ENCODE assay signal across 11 cellular contexts in genomic region chr13:113495494-113496251, GRCh38. TPM values are rescaled to one million over a fixed set of nuclear protein-coding genes. Genes with fewer than 3 reads are reported as not detected.
DNase-seq lines count a peak whose midpoint lies in the region; ATAC-seq and TF ChIP-seq lines count a peak whose summit lies in the region.
"Had no signal": no experiment of that assay in that cellular context is flagged by ENCODE, and none has a peak within 500 bp of the region (broad histone marks: within the 10 kb centered on the region; RNA-seq: fewer than 3 reads in every experiment).

No MANE protein-coding gene starts in this region.

- POLR2A ChIA-PET in SK-N-SH (lab: Yijun Ruan, JAX) = no interaction called here

- no peak for TF ChIP-seq POLR2A in ovary (IDR thresholded peaks at IDR 0.05)

- no peaks in the 10 kb centered on the region for H3K27me3 Mint-ChIP-seq in GM23338 (ENCODE audit: insufficient read depth, low read depth, poor library complexity)

- H3K9ac ChIP-seq in SK-N-SH = no peak overlapping the region

- TF ChIP-seq CTCF in GM23338 (conservative IDR thresholded peaks at IDR 0.05; ENCODE audit: low read depth in 2 of 2) = no peak
- TF ChIP-seq CTCF in fibroblast of the aortic adventitia (IDR thresholded peaks at IDR 0.05; ENCODE audit: insufficient read depth, low read length) = no peak
- TF ChIP-seq CTCF in ovary (IDR thresholded peaks at IDR 0.05) = no peak
- TF ChIP-seq CTCF in SK-N-SH (IDR thresholded peaks at IDR 0.05) = no peak

- H3K36me3 ChIP-seq in GM23338 (ENCODE audit: insufficient read depth) (peaks cover 34% of the 10 kb centered on the region), ovary (no peaks in the 10 kb centered on the region), SK-N-SH (replicated peaks in 1 of 2; ENCODE audit: control insufficient read depth in 1 of 2, insufficient read depth in 2 of 2, low read length in 1 of 2) (peaks cover 56 to 58% of the 10 kb centered on the region in 2 experiments)

- H3K4me1 Mint-ChIP-seq in GM23338 = peaks cover 33% of the 10 kb centered on the region

- H3K4me3 ChIP-seq in GM23338 = peak overlapping the region; percentile 39
- peak overlapping the region; percentile 33 for H3K4me3 ChIP-seq in fibroblast of the aortic adventitia (ENCODE audit: low read depth, low read length)
- peak overlapping the region; percentile 17 for H3K4me3 ChIP-seq in ovary
- H3K4me3 ChIP-seq in SK-N-SH (ENCODE audit: low read depth in 2 of 2, low read length in 1 of 2) = no peak overlapping the region; a peak in 1 of 4 replicates

- H3K79me2 ChIP-seq in GM23338 (replicated peaks; ENCODE audit: insufficient read depth) = peaks cover 62% of the 10 kb centered on the region
- H3K79me2 ChIP-seq in SK-N-SH (ENCODE audit: insufficient read depth) = peaks cover 88% of the 10 kb centered on the region

- no peak for TF ChIP-seq EP300 in ovary (IDR thresholded peaks at IDR 0.05)
- no peak for TF ChIP-seq EP300 in SK-N-SH (IDR thresholded peaks at IDR 0.05; ENCODE audit: borderline replicate concordance in 1 of 2, low read depth in 1 of 2, low read length in 1 of 2)

- H4K20me1 ChIP-seq in GM23338 (replicated peaks; ENCODE audit: insufficient read depth) (0 out of 2 replicates have a peak, but pooled peaks cover 14% of the 10 kb centered on the region), SK-N-SH (ENCODE audit: insufficient read depth) (peaks cover 56% of the 10 kb centered on the region)

- H3K4me3 Mint-ChIP-seq in GM23338 = peak overlapping the region; percentile 63

- H3K9me3 Mint-ChIP-seq in GM23338 = no peaks in the 10 kb centered on the region

- H3K4me1 ChIP-seq in GM23338 (ENCODE audit: insufficient read depth) (peaks cover 31% of the 10 kb centered on the region), ovary (ENCODE audit: insufficient read depth) (peaks cover 10% of the 10 kb centered on the region), SK-N-SH (ENCODE audit: control insufficient read depth in 1 of 2, insufficient read depth in 2 of 2, low read depth in 1 of 2, low read length in 1 of 2) (peaks cover 16% of the 10 kb centered on the region in 2 experiments; a peak in 3 of 4 replicates)

- H2AFZ ChIP-seq in GM23338 (no peak overlapping the region), SK-N-SH (ENCODE audit: low read depth) (no peak overlapping the region)

- CTCF ChIA-PET in SK-N-SH (lab: Yijun Ruan, JAX) = interaction anchor here (1.0 to 2.8 kb wide), 5 partner anchors 10 to 67 kb away, joined by 3 to 12 read pairs (median 4); no protein-coding TSS in a partner anchor

- no peaks in the 10 kb centered on the region for H3K9me3 ChIP-seq in ovary
- H3K9me3 ChIP-seq in SK-N-SH = no peaks in the 10 kb centered on the region

- no peak for TF ChIP-seq RAD21 in SK-N-SH (IDR thresholded peaks at IDR 0.05; ENCODE audit: low read length)

- peak; percentile 79 for DNase-seq in GM23338 (ENCODE audit: low spot score)
- DNase-seq in NCI-H510A treated with DMSO at 0.1 percent for 48 hours (lab: John Stamatoyannopoulos, UW) = peak; percentile 59
- DNase-seq in fibroblast of the aortic adventitia (ENCODE audit: low read depth) = peak; percentile 16
- no peak for DNase-seq in ovary
- DNase-seq in NCI-H2029 (lab: John Stamatoyannopoulos, UW) = no peak
- no peak for DNase-seq in SW480 (ENCODE audit: low spot score)
- DNase-seq in NCI-H1092 treated with DMSO at 0.1 percent for 48 hours (lab: John Stamatoyannopoulos, UW) = no peak
- DNase-seq in SK-N-SH = no peak
- DNase-seq: aorta, GDM1, NCI-H2171 treated with DMSO at 0.1 percent for 48 hours had no signal

- WGBS in ovary, 3 donors = 17 to 25% (median 19%) methylated on average over 26 of the region's 26 CpGs
- 91% methylated on average over 26 of the region's 26 CpGs for WGBS in SK-N-SH (ENCODE audit: low lambda C conversion rate)

- peak overlapping the region; percentile 60 for H3K27ac ChIP-seq in GM23338 (ENCODE audit: low read depth)
- H3K27ac ChIP-seq in ovary = peak overlapping the region in 1 of 2 donors; percentile 5
- H3K27ac ChIP-seq in SK-N-SH (ENCODE audit: low read depth in 2 of 2, low read length in 1 of 2) = no peak overlapping the region

- H3K9me2 ChIP-seq in GM23338 (ENCODE audit: insufficient read depth) (no peaks in the 10 kb centered on the region), SK-N-SH (no peaks in the 10 kb centered on the region)

- H3F3A ChIP-seq in GM23338 (replicated peaks; ENCODE audit: low read depth) = peaks cover 8% of the 10 kb centered on the region; the same call in 1 of the 2 replicates
- H3F3A ChIP-seq in SK-N-SH (replicated peaks; ENCODE audit: insufficient read depth) = peaks cover 23% of the 10 kb centered on the region

- H3K36me3 Mint-ChIP-seq in GM23338 (ENCODE audit: low read depth) = peaks cover 36% of the 10 kb centered on the region

- intact Hi-C loops in ovary (cut with DNase I) = no loop called here

- H3K27ac Mint-ChIP-seq in GM23338 = peak overlapping the region; percentile 14; the same call in 1 of the 2 replicates

- ATAC-seq in GM23338 = peak; percentile 68

- H3K4me2 ChIP-seq in GM23338 = peak overlapping the region; percentile 69
- H3K4me2 ChIP-seq in SK-N-SH = no peak overlapping the region

- H3K27me3 ChIP-seq in GM23338 (ENCODE audit: insufficient read depth) (no peaks in the 10 kb centered on the region), ovary (no peaks in the 10 kb centered on the region), SK-N-SH (ENCODE audit: insufficient read depth) (no peaks in the 10 kb centered on the region)

TF ChIP-seq in GM23338, 12 proteins besides CTCF, POLR2A, EP300 and RAD21 (continues in another document):
- no peak for TF ChIP-seq ETS1 (IDR thresholded peaks at IDR 0.05)
- TF ChIP-seq POLR2AphosphoS5 (IDR thresholded peaks at IDR 0.05; ENCODE audit: low read depth) = no peak
- TF ChIP-seq EZH2phosphoT487 (IDR thresholded peaks at IDR 0.05; ENCODE audit: unreplicated experiment) = no peak

TF ChIP-seq in SK-N-SH, 30 proteins besides CTCF, POLR2A, EP300 and RAD21:
- TF ChIP-seq USF1 (IDR thresholded peaks at IDR 0.05; ENCODE audit: borderline replicate concordance, low read depth) = no peak
- no peak for TF ChIP-seq MAX (IDR thresholded peaks at IDR 0.05; ENCODE audit: low read depth)
- no peak for TF ChIP-seq MEF2A (IDR thresholded peaks at IDR 0.05; ENCODE audit: borderline replicate concordance, low read depth)
- no peak for TF ChIP-seq FOSL2 (IDR thresholded peaks at IDR 0.05; ENCODE audit: borderline replicate concordance, low read depth)
- TF ChIP-seq EZH2phosphoT487 (IDR thresholded peaks at IDR 0.05; ENCODE audit: borderline replicate concordance, low read depth) = no peak
- no peak for TF ChIP-seq ZBTB33 (IDR thresholded peaks at IDR 0.05; ENCODE audit: borderline replicate concordance, low read depth)
- no peak for TF ChIP-seq RXRA (IDR thresholded peaks at IDR 0.05; ENCODE audit: borderline replicate concordance, low read depth)

RNA-seq across cellular contexts. Expression of gene DCUN1D2, which starts 5.2 kb away (rescaled TPM):
- 25.7 and 38.0 TPM in 2 replicates for total RNA-seq in GM23338 (2014; rRNA removed; shearing (Covaris generic))
- polyA plus RNA-seq in GM23338 (2016; fragmentation: Nextera tagmentation; extraction: Ambion mirVana) (12.3 and 12.5 TPM in 2 replicates), ovary (10 to 100 TPM in 1 of 2 donors, 1 to 10 TPM in 1; 9.7 to 15.4 TPM), SK-N-SH (2012; rRNA removed) (11.0 and 13.0 TPM in 2 replicates)
- total RNA-seq in fibroblast of the aortic adventitia (ENCODE audit: low replicate concordance) (8.3 and 9.8 TPM in 2 replicates), ovary (10 to 100 TPM; 12.1 to 31.4 (median 17.6) TPM)
- 7.2 and 7.4 TPM in 2 replicates for polyA plus RNA-seq in SK-N-SH (2012; cell fraction: cytosol; rRNA removed)
- 58.3 and 68.7 TPM in 2 replicates for polyA plus RNA-seq in SK-N-SH (2012; cell fraction: nucleus; rRNA removed)

RNA-seq across cellular contexts. Expression of gene ADPRHL1, which starts 42.4 kb away (rescaled TPM):
- 0.80 and 1.3 TPM in 2 replicates for total RNA-seq in GM23338 (2014; rRNA removed; shearing (Covaris generic))
- 0.96 and 1.0 TPM in 2 replicates for polyA plus RNA-seq in GM23338 (2016; fragmentation: Nextera tagmentation; extraction: Ambion mirVana)
- 2.4 and 2.8 TPM in 2 replicates for total RNA-seq in fibroblast of the aortic adventitia (ENCODE audit: low replicate concordance)
- 1 to 10 TPM; 1.6 to 5.0 (median 1.9) TPM for total RNA-seq in ovary
- polyA plus RNA-seq in ovary = 1 to 10 TPM; 2.2 to 2.3 TPM
- polyA plus RNA-seq in SK-N-SH (2012; rRNA removed) = 1.0 and 1.2 TPM in 2 replicates
- polyA plus RNA-seq in SK-N-SH (2012; cell fraction: cytosol; rRNA removed) = 0.64 and 0.81 TPM in 2 replicates
- polyA plus RNA-seq in SK-N-SH (2012; cell fraction: nucleus; rRNA removed) = 4.6 and 4.9 TPM in 2 replicates

Comparison
In these comparisons a context has a peak if more than half of its experiments do, and no peak if none do; other contexts are left out.
1. DNase-seq: peak in GM23338 (single experiment), NCI-H510A treated with DMSO at 0.1 percent for 48 hours (single experiment) and fibroblast of the aortic adventitia (single experiment); none in ovary (0 of 5), NCI-H2029 (single experiment), SW480 (single experiment), NCI-H1092 treated with DMSO at 0.1 percent for 48 hours (single experiment) and SK-N-SH (single experiment).
2. H3K4me3 ChIP-seq: peak in GM23338 (single experiment), fibroblast of the aortic adventitia (single experiment) and ovary (single experiment); none in SK-N-SH (0 of 2).